In the genomic region with DNA sequence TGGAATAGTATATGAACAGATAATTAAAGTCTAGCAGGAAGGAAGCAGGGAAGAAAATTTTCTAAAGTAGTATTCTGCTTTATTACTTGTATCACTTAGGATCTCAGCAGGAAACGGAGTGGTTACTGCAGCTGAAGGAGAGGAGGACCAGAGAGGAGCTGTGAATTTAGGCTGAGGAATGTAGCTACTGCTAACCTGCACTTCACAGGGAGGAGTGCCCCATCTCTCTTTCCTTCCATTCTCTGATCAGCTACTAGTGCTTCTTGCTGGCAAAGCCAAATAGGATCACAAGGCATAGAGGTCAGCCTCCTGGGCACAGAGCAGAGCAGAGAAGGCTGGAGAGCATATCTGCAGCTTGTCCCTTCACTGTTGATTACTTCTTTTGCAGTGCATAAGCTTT, we compare ENCODE assay signal across 19 cellular contexts.
DNase-seq lines count a peak whose midpoint lies in the region; ATAC-seq and TF ChIP-seq lines count a peak whose summit lies in the region.
"Had no signal": no experiment of that assay in that cellular context is flagged by ENCODE, and none has a peak within 500 bp of the region (broad histone marks: within the 10 kb centered on the region; RNA-seq: fewer than 3 reads in every experiment).

No MANE protein-coding gene starts in this region.

- H3K36me3 ChIP-seq in A673 (ENCODE audit: insufficient read depth, low read length, poor library complexity, severe bottlenecking) = no peaks in the 10 kb centered on the region
- H3K36me3 ChIP-seq in Panc1 (ENCODE audit: control insufficient read depth, insufficient read depth, low read length) = no peaks in the 10 kb centered on the region
- H3K36me3 ChIP-seq: Peyer's patch had no signal

- H3K9me3 Mint-ChIP-seq in H9 = peaks cover 8 to 10% of the 10 kb centered on the region in 2 experiments

- no peak overlapping the region for H4K5ac ChIP-seq in H9 (ENCODE audit: insufficient read length, low read depth, low read length)

- H3K9me3 ChIP-seq in A673 (ENCODE audit: low read depth, low read length, poor library complexity, severe bottlenecking) (peaks cover 17% of the 10 kb centered on the region), H9 (ENCODE audit: control insufficient read depth, low read depth, low read length) (no peaks in the 10 kb centered on the region), Panc1 (ENCODE audit: control insufficient read depth, insufficient read depth, low read depth, low read length) (peaks cover 16% of the 10 kb centered on the region; the same call in 1 of the 2 replicates)
- H3K9me3 ChIP-seq: Peyer's patch had no signal

- no peaks in the 10 kb centered on the region for H3K79me2 ChIP-seq in H9 (ENCODE audit: insufficient read depth, low read length)

- no peak overlapping the region for H2BK20ac ChIP-seq in H9 (ENCODE audit: low read depth, low read length, poor library complexity, severe bottlenecking)

- H3K14ac ChIP-seq in H9 (ENCODE audit: insufficient read depth, low read length) = no peak overlapping the region

- no peak overlapping the region for H2AFZ ChIP-seq in H9 (ENCODE audit: low read length)

- H3K27me3 Mint-ChIP-seq in H9 (ENCODE audit: low read depth) = no peaks in the 10 kb centered on the region
- H3K27me3 Mint-ChIP-seq: CD4-positive, CD25-positive, alpha-beta regulatory T cell; IgD-negative memory B cell had no signal

- H3K4me2 ChIP-seq in H9 (ENCODE audit: insufficient read depth, insufficient read length, low read length) = no peak overlapping the region

- no peak overlapping the region for H2BK12ac ChIP-seq in H9 (ENCODE audit: insufficient read length, low read depth, low read length)

- H3K18ac ChIP-seq in H9 (ENCODE audit: insufficient read length, low read depth, low read length) = no peak overlapping the region

- no peak overlapping the region for H2BK5ac ChIP-seq in H9 (ENCODE audit: insufficient read length, low read length)

- no peak overlapping the region for H3K4ac ChIP-seq in H9 (ENCODE audit: low read depth, low read length)

- no peak overlapping the region for H3K27ac ChIP-seq in A673 (ENCODE audit: low read depth, low read length, poor library complexity, severe bottlenecking)
- no peak overlapping the region for H3K27ac ChIP-seq in H9 (ENCODE audit: insufficient read length, low read depth, low read length)
- peak overlapping the region; percentile 87; the same call in 1 of the 2 replicates for H3K27ac ChIP-seq in Panc1 (ENCODE audit: low read length)
- H3K27ac ChIP-seq: Peyer's patch had no signal

- H3K79me1 ChIP-seq in H9 (ENCODE audit: insufficient read depth, low read depth, low read length, poor library complexity, severe bottlenecking) = no peaks in the 10 kb centered on the region

- no peak overlapping the region for H3K4me3 Mint-ChIP-seq in H9
- H3K4me3 Mint-ChIP-seq: CD4-positive, CD25-positive, alpha-beta regulatory T cell; IgD-negative memory B cell; T-cell had no signal

- H3K4me3 ChIP-seq in A673 (ENCODE audit: low read depth, low read length, poor library complexity, severe bottlenecking) = no peak overlapping the region
- H3K4me3 ChIP-seq in Panc1 (ENCODE audit: low read depth in 2 of 2, low read length in 2 of 2) = no peak overlapping the region
- H3K4me3 ChIP-seq: Peyer's patch had no signal

- WGBS in H9 (ENCODE audit: extremely low coverage, insufficient read length, low lambda C conversion rate) = no CpG with 5 or more reads among the region's 1 CpG

- H3K27me3 ChIP-seq in A673 (replicated peaks; ENCODE audit: insufficient read depth, low read depth, low read length, poor library complexity) (no peaks in the 10 kb centered on the region), H9 (ENCODE audit: insufficient read depth, low read length) (no peaks in the 10 kb centered on the region), Panc1 (ENCODE audit: control insufficient read depth, insufficient read depth, low read length) (no peaks in the 10 kb centered on the region)
- H3K27me3 ChIP-seq: Peyer's patch had no signal

- peaks cover 0 to 10% (median 0%) of the 10 kb centered on the region in 3 experiments; a peak in 4 of 7 replicates for H3K36me3 Mint-ChIP-seq in H9 (ENCODE audit: insufficient read depth in 1 of 3, low read depth in 3 of 3)
- H3K36me3 Mint-ChIP-seq: CD4-positive, CD25-positive, alpha-beta regulatory T cell; T-cell had no signal

- H3K23ac ChIP-seq in H9 (ENCODE audit: insufficient read length, low read depth, low read length) = no peak overlapping the region

- H3K4me1 ChIP-seq in A673 (ENCODE audit: insufficient read depth, low read length, poor library complexity, severe bottlenecking) (peaks cover 48% of the 10 kb centered on the region), H9 (ENCODE audit: insufficient read depth, low read length) (peaks cover 5% of the 10 kb centered on the region; the same call in 1 of the 2 replicates), Panc1 (ENCODE audit: control insufficient read depth, insufficient read depth, low read length) (peaks cover 13% of the 10 kb centered on the region)
- H3K4me1 ChIP-seq: Peyer's patch had no signal

- no peak overlapping the region for H3K56ac ChIP-seq in H9 (ENCODE audit: insufficient read length, low read depth, low read length)

- TF ChIP-seq CTCF in A673 (conservative IDR thresholded peaks at IDR 0.05; ENCODE audit: low read depth, low read length) = no peak
- TF ChIP-seq CTCF in H9 (conservative IDR thresholded peaks at IDR 0.05) = no peak
- TF ChIP-seq CTCF in Panc1 (IDR thresholded peaks at IDR 0.05) = no peak

- H2BK15ac ChIP-seq in H9 (ENCODE audit: low read depth, low read length) = no peak overlapping the region

- H3K23me2 ChIP-seq in H9 (ENCODE audit: insufficient read length, low read depth, low read length, poor library complexity, severe bottlenecking) = no peaks in the 10 kb centered on the region

- H3K27ac Mint-ChIP-seq in H9 = peak overlapping the region in 1 of 3 experiments; percentile 94; a peak in 3 of 7 replicates
- H3K27ac Mint-ChIP-seq: CD4-positive, CD25-positive, alpha-beta regulatory T cell; IgD-negative memory B cell; T-cell had no signal

- in situ Hi-C loops in Panc1 (cut with HindIII; ENCODE audit: low pct_unique_long_range_greater_than_20kb, low sequenced_read_pairs) = no loop called here

- no peak overlapping the region for H4K8ac ChIP-seq in H9 (replicated peaks; ENCODE audit: insufficient read length, low read depth, low read length)

- CTCF ChIA-PET in A673 (lab: Charles Lee) = interaction anchor here (1.5 kb wide), 1 partner anchor 22 kb away, joined by 5 read pairs; no protein-coding TSS in a partner anchor
- CTCF ChIA-PET in Panc1 (lab: Charles Lee) = interaction anchor here (0.7 kb wide), 1 partner anchor 451 kb away, joined by 6 read pairs; no protein-coding TSS in a partner anchor

- H2BK120ac ChIP-seq in H9 (ENCODE audit: low read depth, low read length, poor library complexity, severe bottlenecking) = no peak overlapping the region

- H3K9ac ChIP-seq in H9 (ENCODE audit: extremely low read depth, insufficient read length, low read length) = no peak overlapping the region

- no peaks in the 10 kb centered on the region for H4K20me1 ChIP-seq in H9 (ENCODE audit: control insufficient read depth, insufficient read depth, insufficient read length)

- intact Hi-C loops in A673 (cut with micrococcal nuclease; ENCODE audit: unreplicated experiment) (no loop called here), Panc1 (cut with micrococcal nuclease; ENCODE audit: unreplicated experiment) (no loop called here)

- POLR2A ChIA-PET in A673 (lab: Charles Lee; ENCODE audit: low non-redundant PET) = no interaction called here
- POLR2A ChIA-PET in Panc1 (lab: Charles Lee) = no interaction called here

- no peak overlapping the region for H4K91ac ChIP-seq in H9 (ENCODE audit: insufficient read length, low read depth, low read length)

- peaks cover 43 to 44% of the 10 kb centered on the region in 2 experiments for H3K4me1 Mint-ChIP-seq in H9
- H3K4me1 Mint-ChIP-seq: CD4-positive, CD25-positive, alpha-beta regulatory T cell; IgD-negative memory B cell; T-cell had no signal

- no peak for ATAC-seq in Panc1
- no peak for ATAC-seq in GM19351 (IDR thresholded peaks at IDR 0.05; ENCODE audit: unreplicated experiment)
- ATAC-seq: T-cell had no signal

- no peak overlapping the region for H3T11ph ChIP-seq in H9 (ENCODE audit: low read length)

- DNase-seq in A673 (ENCODE audit: low spot score) = peak; percentile 84
- peak; percentile 55 for DNase-seq in H9
- no peak for DNase-seq in Panc1 (ENCODE audit: low read depth, low spot score)
- peak; percentile 46 for DNase-seq in iPS DF 4.7 (ENCODE audit: extremely low read depth, low spot score)
- DNase-seq in HT-29 (ENCODE audit: low spot score) = no peak
- DNase-seq in DMS153 treated with DMSO at 0.1 percent for 48 hours (lab: John Stamatoyannopoulos, UW; ENCODE audit: unreplicated experiment) = no peak
- no peak for DNase-seq in AG20443 (ENCODE audit: low spot score)
- DNase-seq: CD4-positive, CD25-positive, alpha-beta regulatory T cell; DMS79 treated with DMSO at 0.1 percent for 48 hours; HCEC 1CT; MV-4-11; NCI-H1694 treated with DMSO at 0.1 percent for 48 hours; NCI-H2081 treated with DMSO at 0.1 percent for 48 hours; NCI-H446 treated with DMSO at 0.1 percent for 48 hours; NCI-H748 treated with DMSO at 0.1 percent for 48 hours; Peyer's patch; T-cell had no signal

- H2AK5ac ChIP-seq in H9 (ENCODE audit: insufficient read length, low read length) = no peak overlapping the region

- BruUV-seq in A673 (replicated peaks; lab: Mats Ljungman, UMichigan) (no TSS peak), Panc1 (replicated peaks; lab: Mats Ljungman, UMichigan) (no TSS peak)

Comparison
In these comparisons a context has a peak if more than half of its experiments do, and no peak if none do; other contexts are left out.
1. DNase-seq: peak in A673 (single experiment), H9 (single experiment) and iPS DF 4.7 (single experiment); none in Panc1 (single experiment), HT-29 (single experiment), DMS153 treated with DMSO at 0.1 percent for 48 hours (single experiment) and AG20443 (single experiment).